8 cellular contexts compared by ENCODE assay signal in the genomic region with DNA sequence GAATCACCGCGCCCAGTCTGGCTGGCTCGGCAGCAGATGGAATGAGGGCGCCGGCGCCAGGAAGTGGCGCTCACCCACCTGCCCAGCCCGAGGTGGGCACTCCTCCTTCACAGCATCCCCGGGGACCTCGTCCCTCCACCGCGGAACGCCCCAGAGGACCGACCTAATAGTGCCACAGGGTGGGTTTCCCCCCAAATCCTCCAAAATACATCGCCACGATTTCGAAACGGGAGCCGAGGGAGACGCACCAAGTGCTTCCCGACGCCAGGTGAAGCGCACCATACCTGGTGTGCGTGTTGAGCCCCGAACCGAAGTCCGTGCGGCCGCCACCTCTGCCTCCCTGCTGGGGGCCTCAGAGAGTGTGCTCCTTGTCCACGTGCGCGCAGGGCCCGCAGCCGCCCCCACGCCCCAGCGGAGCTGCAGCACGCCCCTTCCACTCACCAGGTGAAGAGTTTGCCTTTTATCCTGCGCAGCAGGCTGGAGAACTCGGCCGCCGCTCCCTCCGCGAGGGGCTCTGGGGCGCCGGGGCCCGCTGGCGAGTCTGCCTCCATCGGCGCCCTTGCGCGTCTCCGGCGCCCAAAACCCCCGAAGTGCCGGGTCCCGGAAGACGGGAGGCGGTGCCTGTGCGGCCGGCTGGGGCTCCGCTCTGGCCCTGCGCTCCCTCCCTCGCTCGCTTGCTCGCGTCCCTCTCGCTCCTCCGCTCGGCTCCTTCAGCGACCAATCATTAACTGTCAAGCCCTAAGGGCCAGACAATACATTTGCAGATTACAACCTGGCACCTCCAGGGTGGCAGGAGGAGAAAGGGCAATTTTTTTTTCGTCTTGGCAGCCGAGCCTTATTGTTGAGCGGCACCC. TPM values are rescaled to one million over a fixed set of nuclear protein-coding genes. Genes with fewer than 3 reads are reported as not detected.
DNase-seq lines count a peak whose midpoint lies in the region; ATAC-seq and TF ChIP-seq lines count a peak whose summit lies in the region.

Gene SLC35F2, minus strand, starts transcription at position 571 of the 854 bp plus-strand sequence. Its CDS starts 20 bp downstream, at position 551.

- DNase-seq in HFF-Myc (ENCODE audit: extremely low read depth, low read depth) (no peak), NB4 (ENCODE audit: low read depth) (peak; percentile 94), SKM-1 treated with dmso at 0.1 percent for 144 hours (lab: John Stamatoyannopoulos, UW; ENCODE audit: unreplicated experiment) (peak; percentile 74), right cardiac atrium (peak; percentile 64 to 84 (median 80)), renal cortical epithelial cell (ENCODE audit: low read depth) (no peak), middle frontal gyrus (ENCODE audit: extremely low spot score, low spot score) (no peak)
- peak; percentile 84 for DNase-seq in activated naive CD8-positive, alpha-beta T cell treated with anti-CD3 and anti-CD28 coated beads for 36 hours

- H3K9me3 Mint-ChIP-seq in activated naive CD8-positive, alpha-beta T cell treated with anti-CD3 and anti-CD28 coated beads for 36 hours, result no peaks in the 10 kb centered on the region

- H3K4me3 ChIP-seq in HFF-Myc (replicated peaks; ENCODE audit: low read depth, low read length) (peak within 1 kb of the TSS; percentile 94), NB4 (ENCODE audit: low read depth, low read length) (peak within 1 kb of the TSS; percentile 78), right cardiac atrium (ENCODE audit: low read length) (peak within 1 kb of the TSS; percentile 56)

- peak within 1 kb of the TSS; percentile 96 for H3K4me3 Mint-ChIP-seq in activated naive CD8-positive, alpha-beta T cell treated with anti-CD3 and anti-CD28 coated beads for 36 hours

- intact Hi-C loops in right cardiac atrium (cut with DNase I), result no loop called here

- under 1% methylated on average over 73 of the region's 73 CpGs for WGBS in right cardiac atrium

- peak; percentile 77 for TF ChIP-seq POLR2A in NB4 (IDR thresholded peaks at IDR 0.05; ENCODE audit: extremely low read depth, insufficient read length)

- H3K4me1 ChIP-seq in right cardiac atrium (ENCODE audit: control insufficient read depth, insufficient read depth, low read length), result no peaks in the 10 kb centered on the region

- no peak within 1 kb of the TSS for H3K27ac ChIP-seq in right cardiac atrium (ENCODE audit: low read length)

- H3K27ac Mint-ChIP-seq in activated naive CD8-positive, alpha-beta T cell treated with anti-CD3 and anti-CD28 coated beads for 36 hours, result peak within 1 kb of the TSS; percentile 91

- peaks cover 22% of the 10 kb centered on the region for H3K36me3 Mint-ChIP-seq in activated naive CD8-positive, alpha-beta T cell treated with anti-CD3 and anti-CD28 coated beads for 36 hours

- H3K4me1 Mint-ChIP-seq in activated naive CD8-positive, alpha-beta T cell treated with anti-CD3 and anti-CD28 coated beads for 36 hours, result peaks cover 24% of the 10 kb centered on the region

- H3K27me3 ChIP-seq in right cardiac atrium (ENCODE audit: control insufficient read depth, insufficient read depth), result no peaks in the 10 kb centered on the region

- peaks cover 14% of the 10 kb centered on the region for H3K27me3 Mint-ChIP-seq in activated naive CD8-positive, alpha-beta T cell treated with anti-CD3 and anti-CD28 coated beads for 36 hours

- H3K9me3 ChIP-seq in right cardiac atrium (ENCODE audit: control insufficient read depth, low read length), result no peaks in the 10 kb centered on the region

- TF ChIP-seq CTCF in GM12872 (IDR thresholded peaks at IDR 0.05; ENCODE audit: insufficient read depth, low read depth, low read length), result peak; percentile 39; the same call in 1 of the 3 replicates
- TF ChIP-seq CTCF in HFF-Myc (IDR thresholded peaks at IDR 0.05; ENCODE audit: low read depth, low read length, missing control alignments), result no peak
- peak; percentile 3 for TF ChIP-seq CTCF in NB4 (IDR thresholded peaks at IDR 0.05; ENCODE audit: low read depth, low read length)

- peak; percentile 92 to 95 for ATAC-seq in right cardiac atrium

RNA-seq across cellular contexts. Expression of gene SLC35F2, which starts in this region (rescaled TPM):
- total RNA-seq in activated naive CD8-positive, alpha-beta T cell treated with anti-CD3 and anti-CD28 coated beads for 36 hours, result 10 to 100 TPM; 25.0 to 28.4 TPM
- total RNA-seq in right cardiac atrium (1 to 10 TPM; 2.2 to 3.5 (median 2.6) TPM), renal cortical epithelial cell (69.4 and 95.3 TPM in 2 replicates)
- 1.4 TPM for polyA plus RNA-seq in right cardiac atrium

Comparison
In these comparisons a context has a peak if more than half of its experiments do, and no peak if none do; other contexts are left out.
1. RNA of gene SLC35F2 (total RNA-seq): 69.4 to 95.3 TPM in renal cortical epithelial cell and 25.0 to 28.4 TPM in activated naive CD8-positive, alpha-beta T cell treated with anti-CD3 and anti-CD28 coated beads for 36 hours; 2.2 to 3.5 TPM in right cardiac atrium; every median in the first group is over 4 times any median in the second.
2. DNase-seq: peak in NB4 (single experiment), SKM-1 treated with dmso at 0.1 percent for 144 hours (single experiment), activated naive CD8-positive, alpha-beta T cell treated with anti-CD3 and anti-CD28 coated beads for 36 hours (single experiment) and right cardiac atrium (3 of 3); none in HFF-Myc (single experiment), renal cortical epithelial cell (single experiment) and middle frontal gyrus (single experiment).
3. Peak in every context shown above with its lines, with median percentiles within 50 percentile points of each other: H3K4me3 ChIP-seq.